ENCODE assay signal across 8 cellular contexts in genomic region chr15:68054658-68055223, GRCh38. TPM values are rescaled to one million over a fixed set of nuclear protein-coding genes. Genes with fewer than 3 reads are reported as not detected.
DNase-seq lines count a peak whose midpoint lies in the region; ATAC-seq and TF ChIP-seq lines count a peak whose summit lies in the region.

No MANE protein-coding gene starts in this region.

- peaks cover 11% of the 10 kb centered on the region for H3K27me3 Mint-ChIP-seq in GM23338 (ENCODE audit: insufficient read depth, low read depth, poor library complexity)

- peak overlapping the region; percentile 90 for H3K4me2 ChIP-seq in DOHH2 (ENCODE audit: low read length)
- H3K4me2 ChIP-seq in GM23338, result peak overlapping the region; percentile 98

- TF ChIP-seq POLR2A in lower leg skin (IDR thresholded peaks at IDR 0.05), result no peak

- WGBS in lower leg skin, 2 donors, result 0% methylated on average over 31 to 32 of the region's 32 CpGs

- no peak for TF ChIP-seq CTCF in DOHH2 (IDR thresholded peaks at IDR 0.05; ENCODE audit: low read depth, low read length, poor library complexity, severe bottlenecking)
- no peak for TF ChIP-seq CTCF in GM23338 (conservative IDR thresholded peaks at IDR 0.05; ENCODE audit: low read depth in 2 of 2)
- no peak for TF ChIP-seq CTCF in lower leg skin (IDR thresholded peaks at IDR 0.05)

- peaks cover 27% of the 10 kb centered on the region for H3K36me3 ChIP-seq in DOHH2 (ENCODE audit: control insufficient read depth, low read length)
- H3K36me3 ChIP-seq in GM23338 (ENCODE audit: insufficient read depth), result no peaks in the 10 kb centered on the region

- intact Hi-C loops in lower leg skin (cut with DNase I; ENCODE audit: low total_unique reads), result no loop called here

- peaks cover 46% of the 10 kb centered on the region for H3K4me1 Mint-ChIP-seq in GM23338

- H3K27me3 ChIP-seq in DOHH2 (ENCODE audit: control insufficient read depth, low read length) (no peaks in the 10 kb centered on the region), GM23338 (ENCODE audit: insufficient read depth) (0 out of 2 replicates have a peak, but pooled peaks cover 7% of the 10 kb centered on the region)

- peak overlapping the region; percentile 93 for H3K4me3 ChIP-seq in DOHH2 (ENCODE audit: low read length)
- peak overlapping the region; percentile 89 for H3K4me3 ChIP-seq in GM23338
- peak overlapping the region; percentile 86 for H3K4me3 ChIP-seq in lower leg skin (ENCODE audit: low read depth, poor library complexity, severe bottlenecking)

- H4K20me1 ChIP-seq in DOHH2 (ENCODE audit: control insufficient read depth, insufficient read depth, low read depth, low read length) (peaks cover 26% of the 10 kb centered on the region), GM23338 (replicated peaks; ENCODE audit: insufficient read depth) (peaks cover 21% of the 10 kb centered on the region)

- H3K27ac ChIP-seq in DOHH2 (ENCODE audit: low read depth, low read length) (peak overlapping the region; percentile 74), GM23338 (ENCODE audit: low read depth) (peak overlapping the region; percentile 92)

- H3K9me3 Mint-ChIP-seq in GM23338, result no peaks in the 10 kb centered on the region

- H3K27ac Mint-ChIP-seq in GM23338, result 0 out of 2 replicates have a peak overlapping the region, but pooled peaks have one; percentile 43

- H3K9me3 ChIP-seq in DOHH2 (ENCODE audit: control insufficient read depth, insufficient read depth, low read length), result no peaks in the 10 kb centered on the region

- H3K79me2 ChIP-seq in DOHH2 (ENCODE audit: control insufficient read depth, low read length), result peaks cover 55% of the 10 kb centered on the region
- peaks cover 49% of the 10 kb centered on the region for H3K79me2 ChIP-seq in GM23338 (replicated peaks; ENCODE audit: insufficient read depth)

- H3K4me3 Mint-ChIP-seq in GM23338, result peak overlapping the region; percentile 91

- H3K9me2 ChIP-seq in DOHH2 (replicated peaks; ENCODE audit: control insufficient read depth, low read length), result no peaks in the 10 kb centered on the region
- H3K9me2 ChIP-seq in GM23338 (ENCODE audit: insufficient read depth), result no peaks in the 10 kb centered on the region

- peak; percentile 73 for ATAC-seq in GM23338

- no peaks in the 10 kb centered on the region for H3K36me3 Mint-ChIP-seq in GM23338 (ENCODE audit: low read depth)

- H2AFZ ChIP-seq in GM23338, result no peak overlapping the region; the same call in 1 of the 2 replicates

- DNase-seq in GM23338 (ENCODE audit: low spot score) (peak; percentile 90), NCI-H1105 treated with DMSO at 0.1 percent for 48 hours (lab: John Stamatoyannopoulos, UW) (peak; percentile 66), dermis blood vessel endothelial cell (peak; percentile 49), lower leg skin (ENCODE audit: low spot score in 2 of 2) (peak; percentile 48 to 91), cerebellar nuclear complex (lab: John Stamatoyannopoulos, UW) (no peak)
- DNase-seq in activated CD4-positive, CD25-positive, alpha-beta regulatory T cell treated with anti-CD3 and anti-CD28 coated beads, Interleukin-2, amount 50 U/mL, for 72 hours, result peak; percentile 55
- DNase-seq in stimulated activated CD8-positive, alpha-beta memory T cell treated with anti-CD3 and anti-CD28 coated beads, Interleukin-4, amount 100 ng/mL, for 1 hour (ENCODE audit: low read depth in 2 of 2, low spot score in 1 of 2), result peak; percentile 3 to 19

- peaks cover 33% of the 10 kb centered on the region for H3K4me1 ChIP-seq in DOHH2 (ENCODE audit: control insufficient read depth, low read length)
- peaks cover 45% of the 10 kb centered on the region for H3K4me1 ChIP-seq in GM23338 (ENCODE audit: insufficient read depth)

- H3F3A ChIP-seq in DOHH2 (ENCODE audit: control insufficient read depth, insufficient read depth) (0 out of 2 replicates have a peak, but pooled peaks cover 3% of the 10 kb centered on the region), GM23338 (replicated peaks; ENCODE audit: low read depth) (no peaks in the 10 kb centered on the region)

TF ChIP-seq in GM23338, 12 proteins besides CTCF, POLR2A, EP300 and RAD21 (continues in another document):
- no peak for TF ChIP-seq POLR2AphosphoS5 (IDR thresholded peaks at IDR 0.05; ENCODE audit: low read depth)
- no peak for TF ChIP-seq ETS1 (IDR thresholded peaks at IDR 0.05)
- TF ChIP-seq REST (IDR thresholded peaks at IDR 0.05; ENCODE audit: unreplicated experiment), result no peak
- TF ChIP-seq NANOG (IDR thresholded peaks at IDR 0.05; ENCODE audit: borderline replicate concordance), result no peak
- TF ChIP-seq STAT1 (IDR thresholded peaks at IDR 0.05; ENCODE audit: unreplicated experiment), result no peak

RNA-seq across cellular contexts. Expression of gene PIAS1, which starts 0.6 kb away (rescaled TPM):
- 20.0 and 32.1 TPM in 2 replicates for total RNA-seq in GM23338 (2014; rRNA removed; shearing (Covaris generic))
- 23.3 and 30.7 TPM in 2 replicates for polyA plus RNA-seq in GM23338 (2016; fragmentation: Nextera tagmentation; extraction: Ambion mirVana)
- total RNA-seq in dermis blood vessel endothelial cell, result 18.7 and 22.9 TPM in 2 replicates
- total RNA-seq in lower leg skin, result 10 to 100 TPM; 32.6 to 59.5 (median 55.9) TPM

Comparison
In these comparisons a context has a peak if more than half of its experiments do, and no peak if none do; other contexts are left out.
1. DNase-seq: peak in GM23338 (single experiment), NCI-H1105 treated with DMSO at 0.1 percent for 48 hours (single experiment), activated CD4-positive, CD25-positive, alpha-beta regulatory T cell treated with anti-CD3 and anti-CD28 coated beads, Interleukin-2, amount 50 U/mL, for 72 hours (single experiment), dermis blood vessel endothelial cell (single experiment), lower leg skin (2 of 2) and stimulated activated CD8-positive, alpha-beta memory T cell treated with anti-CD3 and anti-CD28 coated beads, Interleukin-4, amount 100 ng/mL, for 1 hour (2 of 2); none in cerebellar nuclear complex (0 of 2).
2. Peak in every context shown above with its lines, with median percentiles within 50 percentile points of each other: H3K4me3 ChIP-seq.